In genomic region chr1:154178006-154178405, GRCh38 we compare ENCODE assay signal across 1 cellular context.
TF ChIP-seq lines count a peak whose summit lies in the region.

No MANE protein-coding gene starts in this region.

TF ChIP-seq in GM12878, 131 proteins besides CTCF, POLR2A, EP300 and RAD21:
- TF ChIP-seq BMI1 (IDR thresholded peaks at IDR 0.05; ENCODE audit: borderline replicate concordance) (peak; percentile 45; the same call in 1 of the 2 replicates), SP1 (IDR thresholded peaks at IDR 0.05; ENCODE audit: low read depth, low read length) (no peak), POLR2AphosphoS5 (IDR thresholded peaks at IDR 0.05; ENCODE audit: low read length) (0 out of 2 replicates have a peak, but pooled peaks have one; percentile 0)
TF ChIP-seq in GM12878: peak in this region for 2.
